In genomic region chr5:81393430-81393782, GRCh38 we compare ENCODE assay signal across 9 cellular contexts. TPM values are rescaled to one million over a fixed set of nuclear protein-coding genes. Genes with fewer than 3 reads are reported as not detected.
DNase-seq lines count a peak whose midpoint lies in the region; ATAC-seq and TF ChIP-seq lines count a peak whose summit lies in the region.
"Had no signal": no experiment of that assay in that cellular context is flagged by ENCODE, and none has a peak within 500 bp of the region (broad histone marks: within the 10 kb centered on the region; RNA-seq: fewer than 3 reads in every experiment).

No MANE protein-coding gene starts in this region.

- H3K4me3 Mint-ChIP-seq in HFFc6 (peak overlapping the region; percentile 64), endothelial cell (ENCODE audit: unreplicated experiment) (peak overlapping the region; percentile 82), neural progenitor cell (peak overlapping the region; percentile 83)
- H3K4me3 Mint-ChIP-seq in natural killer cell treated with Interleukin-12 subunit alpha and Interleukin-12 subunit beta and Interleukin-15 and Interleukin-18, amount 100 ng/mL, for 72 hours, result no peak overlapping the region

- DNase-seq in HFFc6, result no peak
- DNase-seq in endothelial cell (ENCODE audit: low spot score), result no peak
- no peak for DNase-seq in neural progenitor cell (ENCODE audit: low spot score)
- DNase-seq in natural killer cell treated with Interleukin-12 subunit alpha and Interleukin-12 subunit beta and Interleukin-15 and Interleukin-18, amount 100 ng/mL, for 72 hours (ENCODE audit: low spot score), result no peak
- DNase-seq in omental fat pad (ENCODE audit: low spot score), result no peak

- H3K36me3 ChIP-seq in ACC112 (ENCODE audit: insufficient read depth, low read length) (no peaks in the 10 kb centered on the region), neural progenitor cell (no peaks in the 10 kb centered on the region)

- H3K4me1 ChIP-seq in ACC112 (ENCODE audit: control insufficient read depth, insufficient read depth, low read length, unreplicated experiment) (no peaks in the 10 kb centered on the region), neural progenitor cell (peaks cover 6% of the 10 kb centered on the region)

- H3K36me3 Mint-ChIP-seq in HFFc6 (ENCODE audit: low read depth), result 0 out of 2 replicates have a peak, but pooled peaks cover 5% of the 10 kb centered on the region
- H3K36me3 Mint-ChIP-seq in endothelial cell (ENCODE audit: low read depth, unreplicated experiment), result no peaks in the 10 kb centered on the region
- H3K36me3 Mint-ChIP-seq in neural progenitor cell, result no peaks in the 10 kb centered on the region
- H3K36me3 Mint-ChIP-seq in natural killer cell treated with Interleukin-12 subunit alpha and Interleukin-12 subunit beta and Interleukin-15 and Interleukin-18, amount 100 ng/mL, for 72 hours, result no peaks in the 10 kb centered on the region

- H3K9me3 Mint-ChIP-seq in HFFc6 (no peaks in the 10 kb centered on the region), endothelial cell (ENCODE audit: unreplicated experiment) (no peaks in the 10 kb centered on the region), neural progenitor cell (no peaks in the 10 kb centered on the region)
- H3K9me3 Mint-ChIP-seq in natural killer cell treated with Interleukin-12 subunit alpha and Interleukin-12 subunit beta and Interleukin-15 and Interleukin-18, amount 100 ng/mL, for 72 hours, result no peaks in the 10 kb centered on the region

- H3K4me2 ChIP-seq in neural progenitor cell, result peak overlapping the region; percentile 88
- H3K4me2 ChIP-seq: KMS-11 had no signal

- no peaks in the 10 kb centered on the region for H3K9me3 ChIP-seq in neural progenitor cell (ENCODE audit: low read depth)

- H3F3A ChIP-seq in neural progenitor cell (ENCODE audit: low read depth), result peaks cover 29% of the 10 kb centered on the region

- no peak for ATAC-seq in natural killer cell treated with Interleukin-12 subunit alpha and Interleukin-12 subunit beta and Interleukin-15 and Interleukin-18, amount 100 ng/mL, for 72 hours
- ATAC-seq in HG02840 (IDR thresholded peaks at IDR 0.05; ENCODE audit: low FRiP score, unreplicated experiment) (no peak), omental fat pad (ENCODE audit: low FRiP score) (no peak), HG02759 (IDR thresholded peaks at IDR 0.05; ENCODE audit: unreplicated experiment) (no peak)

- no peaks in the 10 kb centered on the region for H3K4me1 Mint-ChIP-seq in HFFc6 (ENCODE audit: low read depth)
- H3K4me1 Mint-ChIP-seq in endothelial cell (ENCODE audit: unreplicated experiment), result peaks cover 5% of the 10 kb centered on the region
- peaks cover 11% of the 10 kb centered on the region for H3K4me1 Mint-ChIP-seq in neural progenitor cell
- no peaks in the 10 kb centered on the region for H3K4me1 Mint-ChIP-seq in natural killer cell treated with Interleukin-12 subunit alpha and Interleukin-12 subunit beta and Interleukin-15 and Interleukin-18, amount 100 ng/mL, for 72 hours (ENCODE audit: low read depth in 2 of 2)

- no peaks in the 10 kb centered on the region for H4K20me1 ChIP-seq in neural progenitor cell (ENCODE audit: low read depth)

- H2AFZ ChIP-seq in ACC112 (ENCODE audit: low read length, unreplicated experiment) (peak overlapping the region; percentile 15), neural progenitor cell (replicated peaks) (peak overlapping the region; percentile 98)

- peak overlapping the region; percentile 69 for H3K4me3 ChIP-seq in ACC112 (ENCODE audit: low read depth, low read length)
- peak overlapping the region; percentile 74 for H3K4me3 ChIP-seq in neural progenitor cell

- no peak overlapping the region for H3K27ac Mint-ChIP-seq in HFFc6
- no peak overlapping the region for H3K27ac Mint-ChIP-seq in endothelial cell (ENCODE audit: unreplicated experiment)
- no peak overlapping the region for H3K27ac Mint-ChIP-seq in neural progenitor cell
- H3K27ac Mint-ChIP-seq in natural killer cell treated with Interleukin-12 subunit alpha and Interleukin-12 subunit beta and Interleukin-15 and Interleukin-18, amount 100 ng/mL, for 72 hours, result no peak overlapping the region

- peaks cover 6% of the 10 kb centered on the region; the same call in 1 of the 2 replicates for H3K27me3 ChIP-seq in ACC112 (ENCODE audit: insufficient read depth, low read length)
- H3K27me3 ChIP-seq in neural progenitor cell, result peaks cover 35% of the 10 kb centered on the region

- no peak for TF ChIP-seq CTCF in HFFc6 (IDR thresholded peaks at IDR 0.05)
- no peak for TF ChIP-seq CTCF in endothelial cell (IDR thresholded peaks at IDR 0.05; ENCODE audit: unreplicated experiment)
- TF ChIP-seq CTCF in neural progenitor cell (IDR thresholded peaks at IDR 0.05), result peak; percentile 33
- no peak for TF ChIP-seq CTCF in omental fat pad (IDR thresholded peaks at IDR 0.05)

- H3K9ac ChIP-seq in neural progenitor cell, result no peak overlapping the region
- H3K9ac ChIP-seq: KMS-11 had no signal

- H3K27me3 Mint-ChIP-seq in HFFc6 (ENCODE audit: insufficient read depth), result peaks cover 2% of the 10 kb centered on the region; the same call in 1 of the 2 replicates
- H3K27me3 Mint-ChIP-seq in endothelial cell (ENCODE audit: unreplicated experiment), result peaks cover 8% of the 10 kb centered on the region
- H3K27me3 Mint-ChIP-seq in neural progenitor cell (ENCODE audit: insufficient read depth, low read depth), result peaks cover 17% of the 10 kb centered on the region
- peaks cover 37 to 38% of the 10 kb centered on the region in 2 donors for H3K27me3 Mint-ChIP-seq in natural killer cell treated with Interleukin-12 subunit alpha and Interleukin-12 subunit beta and Interleukin-15 and Interleukin-18, amount 100 ng/mL, for 72 hours

- no peak overlapping the region for H3K27ac ChIP-seq in ACC112 (ENCODE audit: low read depth, low read length)
- H3K27ac ChIP-seq in neural progenitor cell, result no peak overlapping the region
- H3K27ac ChIP-seq: KMS-11 had no signal

- H3K79me2 ChIP-seq in ACC112 (ENCODE audit: control insufficient read depth, insufficient read depth, low read length, unreplicated experiment) (no peaks in the 10 kb centered on the region), neural progenitor cell (ENCODE audit: low read depth) (no peaks in the 10 kb centered on the region)

RNA-seq across cellular contexts. Expression of gene ACOT12, which starts 0.5 kb away (rescaled TPM):
- not detected for total RNA-seq in HFFc6 (2021; fragmentation: NEBNext Ultra II Directional; extraction: Animal tissue kit (Norgen Biotek cat#: 25700))
- not detected for total RNA-seq in endothelial cell (ENCODE audit: unreplicated experiment)
- 1.2 TPM in 1 of 2 replicates, not detected in the other for total RNA-seq in neural progenitor cell (ENCODE audit: low replicate concordance)
- not detected for total RNA-seq in natural killer cell treated with Interleukin-12 subunit alpha and Interleukin-12 subunit beta and Interleukin-15 and Interleukin-18, amount 100 ng/mL, for 72 hours
- total RNA-seq in omental fat pad, result not detected
